1 cellular context compared by ENCODE assay signal in genomic region chr6:87078983-87079616, GRCh38.
TF ChIP-seq lines count a peak whose summit lies in the region.

No MANE protein-coding gene starts in this region.

TF ChIP-seq in HepG2, 621 proteins besides CTCF, POLR2A, EP300 and RAD21 (continued from another document):
- peak; percentile 51; the same call in 1 of the 2 replicates for TF ChIP-seq SALL1 (CRISPR knock-in tag; IDR thresholded peaks at IDR 0.05)
- TF ChIP-seq ZEB1 (IDR thresholded peaks at IDR 0.05; ENCODE audit: insufficient replicate concordance, low read depth): no peak
- TF ChIP-seq FOXO1 (CRISPR knock-in tag; IDR thresholded peaks at IDR 0.05): no peak
- no peak for TF ChIP-seq NKX3-1 (CRISPR knock-in tag; IDR thresholded peaks at IDR 0.05)
- TF ChIP-seq ZNF574 (CRISPR knock-in tag; IDR thresholded peaks at IDR 0.05): peak; percentile 42; the same call in 1 of the 2 replicates
- no peak for TF ChIP-seq ISL2 (CRISPR knock-in tag; IDR thresholded peaks at IDR 0.05)
- no peak for TF ChIP-seq GATAD1 (CRISPR knock-in tag; IDR thresholded peaks at IDR 0.05)
- 0 out of 2 replicates have a peak, but pooled peaks have one; percentile 28 for TF ChIP-seq ZFX (CRISPR knock-in tag; IDR thresholded peaks at IDR 0.05; ENCODE audit: low read depth)
- TF ChIP-seq TBX3 (IDR thresholded peaks at IDR 0.05; ENCODE audit: borderline replicate concordance): no peak
- TF ChIP-seq STAT5B (CRISPR knock-in tag; IDR thresholded peaks at IDR 0.05): no peak
- TF ChIP-seq ZNF614 (CRISPR knock-in tag; IDR thresholded peaks at IDR 0.05; ENCODE audit: borderline replicate concordance): no peak
- TF ChIP-seq ONECUT2 (CRISPR knock-in tag; IDR thresholded peaks at IDR 0.05): no peak
- TF ChIP-seq ZNF547 (CRISPR knock-in tag; IDR thresholded peaks at IDR 0.05): no peak
- TF ChIP-seq ARNT (IDR thresholded peaks at IDR 0.05): no peak
- no peak for TF ChIP-seq ZNF713 (CRISPR knock-in tag; IDR thresholded peaks at IDR 0.05)
- TF ChIP-seq WIZ (CRISPR knock-in tag; IDR thresholded peaks at IDR 0.05): no peak
- peak; percentile 85 for TF ChIP-seq MAFF (IDR thresholded peaks at IDR 0.05; ENCODE audit: low read depth, low read length)
- TF ChIP-seq TGIF2 (CRISPR knock-in tag; IDR thresholded peaks at IDR 0.05): no peak
- TF ChIP-seq ZMYM4 (CRISPR knock-in tag; IDR thresholded peaks at IDR 0.05): peak; percentile 39; the same call in 1 of the 2 replicates
- TF ChIP-seq HMGXB4 (CRISPR knock-in tag; IDR thresholded peaks at IDR 0.05; ENCODE audit: borderline replicate concordance in 1 of 2, low read depth in 1 of 2): peak; percentile 29 to 39; a peak in 1 of 4 replicates
- 0 out of 2 replicates have a peak, but pooled peaks have one; percentile 26 for TF ChIP-seq SMC3 (IDR thresholded peaks at IDR 0.05; ENCODE audit: low read length)
- TF ChIP-seq SYNCRIP (IDR thresholded peaks at IDR 0.05; ENCODE audit: insufficient read depth, low read depth, low read length): no peak
- no peak for TF ChIP-seq SRSF9 (IDR thresholded peaks at IDR 0.05; ENCODE audit: borderline replicate concordance, insufficient read depth, low read depth, low read length, poor library complexity, severe bottlenecking)
- no peak for TF ChIP-seq RBAK (CRISPR knock-in tag; IDR thresholded peaks at IDR 0.05)
